In the genomic region with DNA sequence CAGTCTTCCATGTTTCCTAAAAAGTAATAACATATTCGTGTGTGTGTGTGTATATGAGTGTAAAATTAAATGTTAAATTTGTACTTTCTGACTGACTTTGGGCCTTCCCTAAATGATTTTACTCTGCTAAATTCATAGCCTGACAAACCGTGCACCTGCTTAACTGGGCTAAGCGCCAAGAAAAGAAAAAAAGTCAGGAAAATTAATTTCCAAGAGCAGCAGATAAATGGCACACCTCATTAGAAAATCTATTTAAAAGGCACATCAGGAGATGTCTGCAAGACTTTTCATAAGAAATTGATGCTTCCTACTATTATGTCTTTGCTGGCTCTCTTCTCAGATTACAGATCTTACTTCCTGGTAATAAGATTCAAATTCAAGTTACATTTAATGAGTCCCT, we compare ENCODE assay signal across 23 cellular contexts.
A peak's percentile ranks its signal among the peaks of the same experiment; 100 is the strongest.
DNase-seq lines count a peak whose midpoint lies in the region; ATAC-seq lines count a peak whose summit lies in the region.
"Had no signal": no experiment of that assay in that cellular context is flagged by ENCODE, and none has a peak within 500 bp of the region (broad histone marks: within the 10 kb centered on the region; RNA-seq: fewer than 3 reads in every experiment).

No MANE protein-coding gene starts in this region.

- ATAC-seq in left lobe of liver (no peak), GM21723 (IDR thresholded peaks at IDR 0.05; ENCODE audit: unreplicated experiment) (no peak), sciatic nerve (no peak)
- ATAC-seq: A549; activated CD8-positive, alpha-beta memory T cell treated with anti-CD3 and anti-CD28 coated beads, Interleukin-2, amount 10 ng/mL, durations not matched to agents 7 days and 5 days; activated T-cell treated with anti-CD3 and anti-CD28 coated beads, Interleukin-2, amount 50 U/mL, for 72 hours; naive thymus-derived CD8-positive, alpha-beta T cell had no signal

- intact Hi-C loops in sciatic nerve (cut with DNase I): no loop called here

- peak; percentile 78 for DNase-seq in NCI-H2107 treated with DMSO at 0.1 percent for 48 hours (lab: John Stamatoyannopoulos, UW; ENCODE audit: unreplicated experiment)
- no peak for DNase-seq in NCI-H2107 (lab: John Stamatoyannopoulos, UW)
- peak; percentile 79 for DNase-seq in NCI-H146 treated with DMSO at 0.1 percent for 48 hours (lab: John Stamatoyannopoulos, UW; ENCODE audit: unreplicated experiment)
- DNase-seq in NCI-H2227 treated with DMSO at 0.1 percent for 48 hours (lab: John Stamatoyannopoulos, UW): peak; percentile 20
- DNase-seq in hepatic stellate cell (ENCODE audit: low spot score): no peak
- DNase-seq in left lobe of liver (ENCODE audit: low spot score): no peak
- DNase-seq in sciatic nerve (ENCODE audit: low spot score): no peak
- DNase-seq: activated CD4-positive, alpha-beta T cell treated with anti-CD3 and anti-CD28 coated beads, Interleukin-2, amount 10 ng/mL, durations not matched to agents 7 days and 5 days; activated CD8-positive, alpha-beta memory T cell treated with anti-CD3 and anti-CD28 coated beads, Interleukin-2, amount 10 ng/mL, durations not matched to agents 7 days and 5 days; activated naive CD4-positive, alpha-beta T cell treated with Interleukin-2 at 50 U/mL for 16 hours; activated T-cell treated with anti-CD3 and anti-CD28 coated beads, Interleukin-2, amount 50 U/mL, for 72 hours; amniotic stem cell; Caco-2; colonic mucosa; esophagus squamous epithelium; hippocampal formation; immature natural killer cell; Kasumi-1; naive thymus-derived CD8-positive, alpha-beta T cell; NCI-H82; stimulated activated CD4-positive, alpha-beta T cell treated with anti-CD3 and anti-CD28 coated beads, Interleukin-2, amount 100 ng/mL, for 24 hours had no signal

Comparison
In these comparisons a context has a peak if more than half of its experiments do, and no peak if none do; other contexts are left out.
1. DNase-seq: peak in NCI-H2107 treated with DMSO at 0.1 percent for 48 hours (single experiment), NCI-H146 treated with DMSO at 0.1 percent for 48 hours (single experiment) and NCI-H2227 treated with DMSO at 0.1 percent for 48 hours (single experiment); none in NCI-H2107 (single experiment), hepatic stellate cell (single experiment), left lobe of liver (single experiment) and sciatic nerve (single experiment).